ENCODE assay signal across 23 cellular contexts in genomic region chr11:19694796-19695345, GRCh38. TPM values are rescaled to one million over a fixed set of nuclear protein-coding genes. Genes with fewer than 3 reads are reported as not detected.
A peak's percentile ranks its signal among the peaks of the same experiment; 100 is the strongest.
DNase-seq lines count a peak whose midpoint lies in the region; ATAC-seq and TF ChIP-seq lines count a peak whose summit lies in the region.
"Had no signal": no experiment of that assay in that cellular context is flagged by ENCODE, and none has a peak within 500 bp of the region (broad histone marks: within the 10 kb centered on the region; RNA-seq: fewer than 3 reads in every experiment).

No MANE protein-coding gene starts in this region.

- H2AFZ ChIP-seq in neural progenitor cell (replicated peaks), result no peak overlapping the region
- H2AFZ ChIP-seq: GM23338 had no signal

- ATAC-seq in Right ventricle myocardium superior (ENCODE audit: poor library complexity), result peak; percentile 55
- ATAC-seq in body of pancreas, result peak; percentile 38
- ATAC-seq in gastrocnemius medialis, result peak; percentile 50 to 65
- ATAC-seq: A549, GM23338, HCT116 had no signal

- H3K9ac ChIP-seq in neural progenitor cell, result no peak overlapping the region
- H3K9ac ChIP-seq: BLaER1 treated with 17β-estradiol and CSF1 and Interleukin-3, amounts not matched to agents 10 nM and 100 nM had no signal

- H3K36me3 Mint-ChIP-seq in neural progenitor cell, result no peaks in the 10 kb centered on the region
- H3K36me3 Mint-ChIP-seq: CD14-positive monocyte had no signal

- in situ Hi-C loops in gastrocnemius medialis (cut with MboI; ENCODE audit: low sequenced_read_pairs in 4 of 4), result no loop called here

- H3K9me3 ChIP-seq in right atrium auricular region (no peaks in the 10 kb centered on the region), body of pancreas (no peaks in the 10 kb centered on the region), left ventricle myocardium inferior (replicated peaks) (no peaks in the 10 kb centered on the region), gastrocnemius medialis (no peaks in the 10 kb centered on the region), neural progenitor cell (ENCODE audit: low read depth) (no peaks in the 10 kb centered on the region)
- H3K9me3 ChIP-seq: A549; BE2C; BLaER1 treated with 17β-estradiol and CSF1 and Interleukin-3, amounts not matched to agents 10 nM and 100 nM had no signal

- H3K4me1 ChIP-seq in right atrium auricular region (peaks cover 0 to 51% of the 10 kb centered on the region in 2 donors), body of pancreas (no peaks in the 10 kb centered on the region), left ventricle myocardium inferior (peaks cover 70% of the 10 kb centered on the region), gastrocnemius medialis (peaks cover 53 to 55% of the 10 kb centered on the region in 2 donors), neural progenitor cell (peaks cover 6% of the 10 kb centered on the region)
- H3K4me1 ChIP-seq: BE2C; BLaER1 treated with 17β-estradiol and CSF1 and Interleukin-3, amounts not matched to agents 10 nM and 100 nM had no signal

- WGBS in body of pancreas, 2 donors, result 62 to 72% methylated on average over 5 of the region's 5 CpGs

- H3K27ac Mint-ChIP-seq in neural progenitor cell, result no peak overlapping the region
- H3K27ac Mint-ChIP-seq: CD14-positive monocyte; CD4-positive, alpha-beta T cell; CD8-positive, alpha-beta memory T cell; GM23338; H9 had no signal

- H3K4me2 ChIP-seq in neural progenitor cell, result no peak overlapping the region
- H3K4me2 ChIP-seq: A549; BLaER1 treated with 17β-estradiol and CSF1 and Interleukin-3, amounts not matched to agents 10 nM and 100 nM; GM23338 had no signal

- H3K4me3 ChIP-seq in right atrium auricular region, result no peak overlapping the region
- H3K4me3 ChIP-seq in body of pancreas, result no peak overlapping the region
- H3K4me3 ChIP-seq in left ventricle myocardium inferior, result no peak overlapping the region
- no peak overlapping the region for H3K4me3 ChIP-seq in gastrocnemius medialis
- H3K4me3 ChIP-seq in neural progenitor cell, result no peak overlapping the region
- H3K4me3 ChIP-seq: A549; BLaER1 treated with 17β-estradiol and CSF1 and Interleukin-3, amounts not matched to agents 10 nM and 100 nM; GM23338 had no signal

- H3K36me3 ChIP-seq in right atrium auricular region, result no peaks in the 10 kb centered on the region
- no peaks in the 10 kb centered on the region for H3K36me3 ChIP-seq in body of pancreas (replicated peaks in 1 of 2; ENCODE audit: insufficient read depth in 1 of 2, low read depth in 2 of 2)
- no peaks in the 10 kb centered on the region for H3K36me3 ChIP-seq in left ventricle myocardium inferior
- no peaks in the 10 kb centered on the region for H3K36me3 ChIP-seq in gastrocnemius medialis
- no peaks in the 10 kb centered on the region for H3K36me3 ChIP-seq in neural progenitor cell
- H3K36me3 ChIP-seq: BE2C; BLaER1 treated with 17β-estradiol and CSF1 and Interleukin-3, amounts not matched to agents 10 nM and 100 nM had no signal

- intact Hi-C loops in Right ventricle myocardium superior (cut with DNase I) (no loop called here), body of pancreas (cut with DNase I) (no loop called here), left ventricle myocardium inferior (cut with micrococcal nuclease) (no loop called here), gastrocnemius medialis (cut with DNase I; ENCODE audit: low total_unique reads) (loop anchor here (2.0 to 10.0 kb wide), 3 partner anchors 174 to 692 kb away; partner anchors contain the start of gene PRMT3)

- H3F3A ChIP-seq in neural progenitor cell (ENCODE audit: low read depth), result peaks cover 5% of the 10 kb centered on the region

- peaks cover 39% of the 10 kb centered on the region for H3K4me1 Mint-ChIP-seq in neural progenitor cell
- H3K4me1 Mint-ChIP-seq: CD14-positive monocyte; CD8-positive, alpha-beta memory T cell had no signal

- H3K4me3 Mint-ChIP-seq in neural progenitor cell, result no peak overlapping the region
- H3K4me3 Mint-ChIP-seq: CD14-positive monocyte; CD4-positive, alpha-beta T cell; CD8-positive, alpha-beta memory T cell; GM23338; H9 had no signal

- H3K27me3 Mint-ChIP-seq in neural progenitor cell (ENCODE audit: insufficient read depth, low read depth), result peaks cover 16% of the 10 kb centered on the region

- H3K79me2 ChIP-seq in neural progenitor cell (ENCODE audit: low read depth), result no peaks in the 10 kb centered on the region

- H3K27me3 ChIP-seq in right atrium auricular region (no peaks in the 10 kb centered on the region), body of pancreas (no peaks in the 10 kb centered on the region), left ventricle myocardium inferior (ENCODE audit: low read depth) (no peaks in the 10 kb centered on the region), gastrocnemius medialis (no peaks in the 10 kb centered on the region), neural progenitor cell (peaks cover 5% of the 10 kb centered on the region)
- H3K27me3 ChIP-seq: BE2C; BLaER1 treated with 17β-estradiol and CSF1 and Interleukin-3, amounts not matched to agents 10 nM and 100 nM had no signal

- H3K9me3 Mint-ChIP-seq in neural progenitor cell, result peaks cover 3% of the 10 kb centered on the region
- H3K9me3 Mint-ChIP-seq: CD4-positive, alpha-beta T cell; CD8-positive, alpha-beta memory T cell; GM23338 had no signal

- H4K20me1 ChIP-seq in neural progenitor cell (ENCODE audit: low read depth), result no peaks in the 10 kb centered on the region
- H4K20me1 ChIP-seq: BLaER1 treated with 17β-estradiol and CSF1 and Interleukin-3, amounts not matched to agents 10 nM and 100 nM had no signal

- H3K27ac ChIP-seq in right atrium auricular region (no peak overlapping the region), body of pancreas (no peak overlapping the region), left ventricle myocardium inferior (replicated peaks) (peak overlapping the region; percentile 83), gastrocnemius medialis (peak overlapping the region in 3 of 4 donors; percentile 22 to 57 (median 46)), neural progenitor cell (no peak overlapping the region)
- H3K27ac ChIP-seq: A549; BLaER1 treated with 17β-estradiol and CSF1 and Interleukin-3, amounts not matched to agents 10 nM and 100 nM had no signal

- DNase-seq in Right ventricle myocardium superior (no peak), right atrium auricular region (ENCODE audit: low spot score) (no peak), body of pancreas (peak in 3 of 4 donors; percentile 12 to 67 (median 34)), left ventricle myocardium inferior (no peak), gastrocnemius medialis (peak; percentile 66 to 69), DMS 273 treated with DMSO at 0.1 percent for 48 hours (lab: John Stamatoyannopoulos, UW) (no peak), neural progenitor cell (ENCODE audit: low spot score) (no peak), NCI-H2029 treated with DMSO at 0.1 percent for 48 hours (lab: John Stamatoyannopoulos, UW) (no peak)
- DNase-seq: 8988T; ACHN; AML-193; BE2C; CD4-positive, alpha-beta T cell; CD8-positive, alpha-beta memory T cell; DMS53; DMS79 treated with DMSO at 0.1 percent for 48 hours; GF-D8; H9 had no signal

- no peak for TF ChIP-seq CTCF in right atrium auricular region (IDR thresholded peaks at IDR 0.05)
- TF ChIP-seq CTCF in body of pancreas (IDR thresholded peaks at IDR 0.05), result no peak
- no peak for TF ChIP-seq CTCF in left ventricle myocardium inferior (IDR thresholded peaks at IDR 0.05; ENCODE audit: borderline replicate concordance)
- no peak for TF ChIP-seq CTCF in gastrocnemius medialis (IDR thresholded peaks at IDR 0.05 in 4 of 5, conservative IDR thresholded peaks at IDR 0.05 in 1 of 5)
- no peak for TF ChIP-seq CTCF in neural progenitor cell (IDR thresholded peaks at IDR 0.05)

- TF ChIP-seq POLR2A in body of pancreas (IDR thresholded peaks at IDR 0.05) (no peak), gastrocnemius medialis (IDR thresholded peaks at IDR 0.05) (no peak)

RNA-seq across cellular contexts. Expression of gene NAV2, which starts 17.8 kb away (rescaled TPM):
- total RNA-seq in Right ventricle myocardium superior, result 10.5 TPM
- 10 to 100 TPM; 11.4 to 19.2 TPM for total RNA-seq in right atrium auricular region
- 10 to 100 TPM; 26.4 to 35.5 TPM for total RNA-seq in body of pancreas
- 14.3 TPM for total RNA-seq in left ventricle myocardium inferior
- total RNA-seq in gastrocnemius medialis, result 1 to 10 TPM; 3.2 to 7.7 (median 5.5) TPM
- total RNA-seq in neural progenitor cell (ENCODE audit: low replicate concordance), result 9.6 and 18.1 TPM in 2 replicates

Comparison
In these comparisons a context has a peak if more than half of its experiments do, and no peak if none do; other contexts are left out.
1. H3K27ac ChIP-seq: peak in left ventricle myocardium inferior (single experiment) and gastrocnemius medialis (3 of 4); none in right atrium auricular region (0 of 2), body of pancreas (0 of 4) and neural progenitor cell (single experiment).
2. DNase-seq: peak in body of pancreas (3 of 4) and gastrocnemius medialis (2 of 2); none in Right ventricle myocardium superior (single experiment), right atrium auricular region (single experiment), left ventricle myocardium inferior (single experiment), DMS 273 treated with DMSO at 0.1 percent for 48 hours (single experiment), neural progenitor cell (single experiment) and NCI-H2029 treated with DMSO at 0.1 percent for 48 hours (single experiment).
3. Peak in every context shown above with its lines, with median percentiles within 50 percentile points of each other: ATAC-seq.